Comparison of ENCODE assay signal across 8 cellular contexts in genomic region chr3:136862953-136863352, GRCh38. TPM values are rescaled to one million over a fixed set of nuclear protein-coding genes. Genes with fewer than 3 reads are reported as not detected.
A peak's percentile ranks its signal among the peaks of the same experiment; 100 is the strongest.
DNase-seq lines count a peak whose midpoint lies in the region; ATAC-seq and TF ChIP-seq lines count a peak whose summit lies in the region.

No MANE protein-coding gene starts in this region.

- H3K9me3 ChIP-seq in thymus (ENCODE audit: control insufficient read depth), result no peaks in the 10 kb centered on the region

- H3K4me3 ChIP-seq in kidney epithelial cell (ENCODE audit: low read depth, low read length), result peak overlapping the region; percentile 63
- H3K4me3 ChIP-seq in thymus (ENCODE audit: low read length), result peak overlapping the region; percentile 80

- CTCF ChIA-PET in activated CD8-positive, alpha-beta memory T cell treated with anti-CD3 and anti-CD28 coated beads, Interleukin-2, amount 10 ng/mL, durations not matched to agents 7 days and 5 days (lab: Charles Lee), result interaction anchor here (0.6 to 2.9 kb wide), 8 partner anchors 26 to 704 kb away, joined by 3 to 16 read pairs (median 4); partner anchors contain the start of gene STAG1

- no peak for ATAC-seq in activated CD8-positive, alpha-beta memory T cell treated with anti-CD3 and anti-CD28 coated beads, Interleukin-2, amount 10 ng/mL, durations not matched to agents 7 days and 5 days
- no peak for ATAC-seq in activated T-helper 17 cell treated with anti-CD3 and anti-CD28 coated beads, Interleukin-2, amount 50 U/mL, for 72 hours (replicated peaks)

- no peaks in the 10 kb centered on the region for H3K27me3 Mint-ChIP-seq in activated CD8-positive, alpha-beta memory T cell treated with anti-CD3 and anti-CD28 coated beads, Interleukin-2, amount 10 ng/mL, durations not matched to agents 7 days and 5 days
- no peaks in the 10 kb centered on the region for H3K27me3 Mint-ChIP-seq in activated T-helper 17 cell treated with anti-CD3 and anti-CD28 coated beads, Interleukin-2, amount 50 U/mL, for 72 hours

- under 1% methylated on average over 12 of the region's 12 CpGs for WGBS in thymus

- H3K27me3 ChIP-seq in kidney epithelial cell (ENCODE audit: control insufficient read depth, insufficient read depth, low read length), result no peaks in the 10 kb centered on the region
- no peaks in the 10 kb centered on the region for H3K27me3 ChIP-seq in thymus (ENCODE audit: control insufficient read depth, insufficient read depth)

- H3K36me3 Mint-ChIP-seq in activated CD8-positive, alpha-beta memory T cell treated with anti-CD3 and anti-CD28 coated beads, Interleukin-2, amount 10 ng/mL, durations not matched to agents 7 days and 5 days, result peaks cover 27% of the 10 kb centered on the region
- H3K36me3 Mint-ChIP-seq in activated T-helper 17 cell treated with anti-CD3 and anti-CD28 coated beads, Interleukin-2, amount 50 U/mL, for 72 hours (ENCODE audit: low read depth), result peaks cover 47% of the 10 kb centered on the region

- no peak for DNase-seq in activated CD8-positive, alpha-beta memory T cell treated with anti-CD3 and anti-CD28 coated beads, Interleukin-2, amount 10 ng/mL, durations not matched to agents 7 days and 5 days
- DNase-seq in activated CD8-positive, alpha-beta memory T cell treated with anti-CD3 and anti-CD28 coated beads for 24 hours, result no peak
- DNase-seq in kidney epithelial cell (ENCODE audit: low read depth) (no peak), GM03348 (ENCODE audit: low spot score) (no peak), activated gamma-delta T cell (lab: John Stamatoyannopoulos, UW) (no peak)
- DNase-seq in stimulated activated CD4-positive, alpha-beta T cell treated with anti-CD3 and anti-CD28 coated beads, Interleukin-4, amount 100 ng/mL, for 1 hour, result no peak

- peak overlapping the region; percentile 99 for H3K27ac ChIP-seq in thymus (ENCODE audit: low read depth)

- peaks cover 47% of the 10 kb centered on the region for H3K4me1 Mint-ChIP-seq in activated CD8-positive, alpha-beta memory T cell treated with anti-CD3 and anti-CD28 coated beads, Interleukin-2, amount 10 ng/mL, durations not matched to agents 7 days and 5 days
- H3K4me1 Mint-ChIP-seq in activated T-helper 17 cell treated with anti-CD3 and anti-CD28 coated beads, Interleukin-2, amount 50 U/mL, for 72 hours, result peaks cover 31% of the 10 kb centered on the region

- H3K4me3 Mint-ChIP-seq in activated CD8-positive, alpha-beta memory T cell treated with anti-CD3 and anti-CD28 coated beads, Interleukin-2, amount 10 ng/mL, durations not matched to agents 7 days and 5 days, result peak overlapping the region; percentile 97
- peak overlapping the region; percentile 99 for H3K4me3 Mint-ChIP-seq in activated T-helper 17 cell treated with anti-CD3 and anti-CD28 coated beads, Interleukin-2, amount 50 U/mL, for 72 hours

- H3K36me3 ChIP-seq in kidney epithelial cell (ENCODE audit: control insufficient read depth, insufficient read depth, low read length), result no peaks in the 10 kb centered on the region
- H3K36me3 ChIP-seq in thymus (ENCODE audit: control insufficient read depth, insufficient read depth), result peaks cover 3% of the 10 kb centered on the region

- H3K9me3 Mint-ChIP-seq in activated CD8-positive, alpha-beta memory T cell treated with anti-CD3 and anti-CD28 coated beads, Interleukin-2, amount 10 ng/mL, durations not matched to agents 7 days and 5 days (ENCODE audit: low read depth), result no peaks in the 10 kb centered on the region
- no peaks in the 10 kb centered on the region for H3K9me3 Mint-ChIP-seq in activated T-helper 17 cell treated with anti-CD3 and anti-CD28 coated beads, Interleukin-2, amount 50 U/mL, for 72 hours

- no peak for TF ChIP-seq CTCF in kidney epithelial cell (IDR thresholded peaks at IDR 0.05; ENCODE audit: insufficient read depth, low read length, poor library complexity, severe bottlenecking)

- peaks cover 9% of the 10 kb centered on the region for H3K4me1 ChIP-seq in thymus (ENCODE audit: control insufficient read depth, insufficient read depth, low read length)

- H3K27ac Mint-ChIP-seq in activated CD8-positive, alpha-beta memory T cell treated with anti-CD3 and anti-CD28 coated beads, Interleukin-2, amount 10 ng/mL, durations not matched to agents 7 days and 5 days, result peak overlapping the region; percentile 90
- H3K27ac Mint-ChIP-seq in activated T-helper 17 cell treated with anti-CD3 and anti-CD28 coated beads, Interleukin-2, amount 50 U/mL, for 72 hours, result peak overlapping the region; percentile 95

RNA-seq across cellular contexts. Expression of gene NCK1, which starts 0.9 kb away (rescaled TPM):
- 10 to 100 TPM; 37.1 to 37.4 TPM for total RNA-seq in activated CD8-positive, alpha-beta memory T cell treated with anti-CD3 and anti-CD28 coated beads, Interleukin-2, amount 10 ng/mL, durations not matched to agents 7 days and 5 days
- total RNA-seq in activated T-helper 17 cell treated with anti-CD3 and anti-CD28 coated beads, Interleukin-2, amount 50 U/mL, for 72 hours, result 10 to 100 TPM; 37.5 to 41.6 TPM
- 17.7 and 25.7 TPM in 2 replicates for total RNA-seq in kidney epithelial cell
- 45.2 TPM for polyA plus RNA-seq in thymus

RNA-seq across cellular contexts. Expression of gene SLC35G2, which starts 44.0 kb away (rescaled TPM):
- total RNA-seq in activated CD8-positive, alpha-beta memory T cell treated with anti-CD3 and anti-CD28 coated beads, Interleukin-2, amount 10 ng/mL, durations not matched to agents 7 days and 5 days, result 1 to 10 TPM; 1.1 to 1.6 TPM
- 1 to 10 TPM; 3.4 to 9.6 TPM for total RNA-seq in activated T-helper 17 cell treated with anti-CD3 and anti-CD28 coated beads, Interleukin-2, amount 50 U/mL, for 72 hours
- 3.9 and 6.6 TPM in 2 replicates for total RNA-seq in kidney epithelial cell
- polyA plus RNA-seq in thymus, result 7.3 TPM
